Comparison of ENCODE assay signal across 31 cellular contexts in genomic region chr2:188596054-188596453, GRCh38.
DNase-seq lines count a peak whose midpoint lies in the region; ATAC-seq, FAIRE-seq and TF ChIP-seq lines count a peak whose summit lies in the region.
"Had no signal": no experiment of that assay in that cellular context is flagged by ENCODE, and none has a peak within 500 bp of the region (broad histone marks: within the 10 kb centered on the region; RNA-seq: fewer than 3 reads in every experiment).

No MANE protein-coding gene starts in this region.

- H3K36me3 Mint-ChIP-seq in chondrocyte (ENCODE audit: low read depth) = peaks cover 7% of the 10 kb centered on the region
- H3K36me3 Mint-ChIP-seq: activated naive CD4-positive, alpha-beta T cell treated with anti-CD3 and anti-CD28 coated beads, Interleukin-2, amount 50 U/mL, for 24 hours had no signal

- H3K27me3 Mint-ChIP-seq in chondrocyte (ENCODE audit: low read depth) = no peaks in the 10 kb centered on the region
- H3K27me3 Mint-ChIP-seq: activated naive CD4-positive, alpha-beta T cell treated with anti-CD3 and anti-CD28 coated beads, Interleukin-2, amount 50 U/mL, for 24 hours; progenitor cell of endocrine pancreas had no signal

- H3K4me1 ChIP-seq in right lobe of liver = no peaks in the 10 kb centered on the region

- no peak for ATAC-seq in right lobe of liver
- ATAC-seq: activated CD8-positive, alpha-beta T cell treated with anti-CD3 and anti-CD28 coated beads, Interleukin-2, amount 10 ng/mL, durations not matched to agents 7 days and 5 days; HCT116; HepG2 had no signal

- no peak for FAIRE-seq in RCC 7860 (lab: Jason Lieb, UNC)
- FAIRE-seq: GM12892, HepG2 had no signal

- H3K9me3 ChIP-seq in right lobe of liver = no peaks in the 10 kb centered on the region
- H3K9me3 ChIP-seq: BLaER1 treated with 17β-estradiol and CSF1 and Interleukin-3, amounts not matched to agents 10 nM and 100 nM; esophagus muscularis mucosa; neutrophil; sigmoid colon had no signal

- TF ChIP-seq POLR2A in lower leg skin (IDR thresholded peaks at IDR 0.05) (no peak), right lobe of liver (IDR thresholded peaks at IDR 0.05) (no peak)

- H3K27ac Mint-ChIP-seq in chondrocyte (ENCODE audit: unreplicated experiment) = peak overlapping the region; percentile 53
- H3K27ac Mint-ChIP-seq: activated CD8-positive, alpha-beta T cell treated with anti-CD3 and anti-CD28 coated beads, Interleukin-2, amount 10 ng/mL, durations not matched to agents 7 days and 5 days; activated naive CD4-positive, alpha-beta T cell treated with anti-CD3 and anti-CD28 coated beads, Interleukin-2, amount 50 U/mL, for 24 hours; activated T-helper 2 cell treated with anti-CD3 and anti-CD28 coated beads, Interferon-gamma antibody, Interleukin-2, Interleukin-4, amounts not matched to agents 10 μg/mL and 5 μg/mL and 100 μg/mL, durations not matched to agents 14 hours and 24 hours and 36 hours; endodermal cell; progenitor cell of endocrine pancreas had no signal

- 76 to 80% methylated on average over 1 of the region's 1 CpG for WGBS in lower leg skin, 2 donors
- WGBS in right lobe of liver (ENCODE audit: insufficient coverage, low coverage, low lambda C conversion rate, missing lambda C conversion rate) = 79% methylated on average over 1 of the region's 1 CpG

- no peak for TF ChIP-seq CTCF in chondrocyte (IDR thresholded peaks at IDR 0.05)
- TF ChIP-seq CTCF in lower leg skin (IDR thresholded peaks at IDR 0.05) = no peak
- no peak for TF ChIP-seq CTCF in right lobe of liver (IDR thresholded peaks at IDR 0.05)

- H3K36me3 ChIP-seq in right lobe of liver = no peaks in the 10 kb centered on the region
- H3K36me3 ChIP-seq: BLaER1 treated with 17β-estradiol and CSF1 and Interleukin-3, amounts not matched to agents 10 nM and 100 nM; esophagus muscularis mucosa; neutrophil had no signal

- no peak overlapping the region for H3K4me3 Mint-ChIP-seq in chondrocyte (ENCODE audit: unreplicated experiment)
- H3K4me3 Mint-ChIP-seq: activated CD8-positive, alpha-beta T cell treated with anti-CD3 and anti-CD28 coated beads, Interleukin-2, amount 10 ng/mL, durations not matched to agents 7 days and 5 days; activated naive CD4-positive, alpha-beta T cell treated with anti-CD3 and anti-CD28 coated beads, Interleukin-2, amount 50 U/mL, for 24 hours; endodermal cell had no signal

- intact Hi-C loops in lower leg skin (cut with DNase I; ENCODE audit: low total_unique reads) (no loop called here), right lobe of liver (cut with DNase I) (no loop called here)

- DNase-seq in LHCN-M2 (ENCODE audit: low read depth) (peak; percentile 81), chondrocyte (ENCODE audit: low spot score) (no peak), iris pigment epithelial cell (ENCODE audit: low read depth) (peak; percentile 85), pulmonary artery endothelial cell (ENCODE audit: low read depth, low spot score) (peak; percentile 17), RCC 7860 (ENCODE audit: low spot score) (no peak), lower leg skin (ENCODE audit: low spot score in 2 of 2) (no peak), GM03348 (ENCODE audit: low spot score) (no peak), right lobe of liver (no peak)
- DNase-seq: activated CD8-positive, alpha-beta T cell treated with anti-CD3 and anti-CD28 coated beads, Interleukin-2, amount 10 ng/mL, durations not matched to agents 7 days and 5 days; anterior cingulate cortex; endodermal cell; hippocampal formation; Kasumi-1; left cardiac atrium; mesenchymal stem cell; MV-4-11; NCI-H1436; NCI-H446; NCI-H774; sigmoid colon; stimulated activated CD4-positive, alpha-beta T cell treated with anti-CD3 and anti-CD28 coated beads, Interleukin-4, amount 100 ng/mL, for 4 hours; trophoblast cell had no signal

- no peak overlapping the region for H3K27ac ChIP-seq in right lobe of liver
- H3K27ac ChIP-seq: esophagus muscularis mucosa, neutrophil, sigmoid colon had no signal

- no peak overlapping the region for H3K4me3 ChIP-seq in lower leg skin (ENCODE audit: low read depth, poor library complexity, severe bottlenecking)
- H3K4me3 ChIP-seq in right lobe of liver = no peak overlapping the region
- H3K4me3 ChIP-seq: BLaER1 treated with 17β-estradiol and CSF1 and Interleukin-3, amounts not matched to agents 10 nM and 100 nM; esophagus muscularis mucosa; sigmoid colon had no signal

- peaks cover 50% of the 10 kb centered on the region for H3K4me1 Mint-ChIP-seq in chondrocyte (ENCODE audit: low read depth)
- H3K4me1 Mint-ChIP-seq: activated naive CD4-positive, alpha-beta T cell treated with anti-CD3 and anti-CD28 coated beads, Interleukin-2, amount 50 U/mL, for 24 hours had no signal

- H3K27me3 ChIP-seq in right lobe of liver = no peaks in the 10 kb centered on the region
- H3K27me3 ChIP-seq: BLaER1 treated with 17β-estradiol and CSF1 and Interleukin-3, amounts not matched to agents 10 nM and 100 nM; esophagus muscularis mucosa; neutrophil; sigmoid colon had no signal

- H3K9me3 Mint-ChIP-seq in chondrocyte (ENCODE audit: low read depth) = peaks cover 3% of the 10 kb centered on the region
- H3K9me3 Mint-ChIP-seq: activated naive CD4-positive, alpha-beta T cell treated with anti-CD3 and anti-CD28 coated beads, Interleukin-2, amount 50 U/mL, for 24 hours; activated T-helper 2 cell treated with anti-CD3 and anti-CD28 coated beads, Interferon-gamma antibody, Interleukin-2, Interleukin-4, amounts not matched to agents 10 μg/mL and 5 μg/mL and 100 μg/mL, durations not matched to agents 14 hours and 24 hours and 36 hours; endodermal cell had no signal

Comparison
In these comparisons a context has a peak if more than half of its experiments do, and no peak if none do; other contexts are left out.
1. DNase-seq: peak in LHCN-M2 (single experiment), iris pigment epithelial cell (single experiment) and pulmonary artery endothelial cell (single experiment); none in chondrocyte (single experiment), RCC 7860 (single experiment), lower leg skin (0 of 2), GM03348 (single experiment) and right lobe of liver (0 of 3).